ENCODE assay signal across 9 cellular contexts in genomic region chr14:24116111-24116809, GRCh38. TPM values are rescaled to one million over a fixed set of nuclear protein-coding genes. Genes with fewer than 3 reads are reported as not detected.
DNase-seq lines count a peak whose midpoint lies in the region; ATAC-seq, FAIRE-seq and TF ChIP-seq lines count a peak whose summit lies in the region.
"Had no signal": no experiment of that assay in that cellular context is flagged by ENCODE, and none has a peak within 500 bp of the region (broad histone marks: within the 10 kb centered on the region; RNA-seq: fewer than 3 reads in every experiment).

No MANE protein-coding gene starts in this region.

- FAIRE-seq in K562 (lab: Jason Lieb, UNC) = peak; percentile 65

- intact Hi-C loops in cardiac septum (cut with DNase I) = no loop called here
- intact Hi-C loops in K562 (cut with micrococcal nuclease) = no loop called here

- H3K9me3 ChIP-seq in right atrium auricular region = no peaks in the 10 kb centered on the region
- H3K9me3 ChIP-seq in K562 (replicated peaks; ENCODE audit: control insufficient read depth, insufficient read depth, low read depth, low read length) = no peaks in the 10 kb centered on the region

- H3K27me3 ChIP-seq in right atrium auricular region (no peaks in the 10 kb centered on the region), K562 (ENCODE audit: control insufficient read depth in 2 of 2, insufficient read depth in 2 of 2, low read length in 2 of 2) (no peaks in the 10 kb centered on the region)

- H2AFZ ChIP-seq in K562 (ENCODE audit: low read depth, low read length) = no peak overlapping the region

- H3K9me1 ChIP-seq in K562 (ENCODE audit: control insufficient read depth, insufficient read depth, low read length) = no peaks in the 10 kb centered on the region

- peaks cover 43% of the 10 kb centered on the region for H3K36me3 ChIP-seq in right atrium auricular region
- peaks cover 46% of the 10 kb centered on the region; the same call in 2 of the 3 replicates for H3K36me3 ChIP-seq in K562 (ENCODE audit: control insufficient read depth, insufficient read depth, low read length)

- peaks cover 2% of the 10 kb centered on the region for H3K27me3 Mint-ChIP-seq in mesothelial cell of epicardium (ENCODE audit: low read depth)
- no peaks in the 10 kb centered on the region for H3K27me3 Mint-ChIP-seq in type B pancreatic cell

- WGBS in K562 (ENCODE audit: insufficient coverage, low coverage, missing lambda C conversion rate) = 66% methylated on average over 6 of the region's 6 CpGs

- H3K4me1 Mint-ChIP-seq in mesothelial cell of epicardium (peaks cover 20% of the 10 kb centered on the region), type B pancreatic cell (ENCODE audit: unreplicated experiment) (peaks cover 18% of the 10 kb centered on the region)

- peaks cover 18% of the 10 kb centered on the region for H3K79me2 ChIP-seq in K562 (ENCODE audit: control insufficient read depth, insufficient read depth, low read length)

- ATAC-seq in K562 (no peak), GM18858 (IDR thresholded peaks at IDR 0.05; ENCODE audit: unreplicated experiment) (no peak)
- ATAC-seq: sciatic nerve had no signal

- peak overlapping the region; percentile 94 for H3K4me2 ChIP-seq in K562 (ENCODE audit: insufficient read depth, low read length)

- CTCF ChIA-PET in K562 (lab: Yijun Ruan, JAX; ENCODE audit: low intra/inter-chr PET ratio) = no interaction called here

- H3K4me3 Mint-ChIP-seq in mesothelial cell of epicardium (peak overlapping the region; percentile 90), type B pancreatic cell (peak overlapping the region; percentile 99)

- H3K4me3 ChIP-seq in right atrium auricular region (peak overlapping the region in 1 of 2 donors; percentile 69), K562 (peak overlapping the region; percentile 51; the same call in 1 of the 2 replicates)

- POLR2A ChIA-PET in K562 (lab: Yijun Ruan, JAX) = interaction anchor here (0.7 to 5.0 kb wide), 4 partner anchors 10 to 25 kb away, joined by 3 to 38 read pairs (median 9); partner anchors contain the start of genes EMC9 and PSME1

- H3K36me3 Mint-ChIP-seq in mesothelial cell of epicardium (peaks cover 17% of the 10 kb centered on the region), type B pancreatic cell (peaks cover 22% of the 10 kb centered on the region)

- H3K9ac ChIP-seq in K562 (ENCODE audit: insufficient read depth in 1 of 2, low read depth in 2 of 2, low read length in 2 of 2) = peak overlapping the region; percentile 48 to 89; a peak in 2 of 4 replicates

- BruUV-seq in K562 (replicated peaks; lab: Mats Ljungman, UMichigan) = no TSS peak

- H3K27ac ChIP-seq in right atrium auricular region (peak overlapping the region in 1 of 2 donors; percentile 98), K562 (ENCODE audit: extremely low read depth, low read depth, low read length) (no peak overlapping the region)

- in situ Hi-C loops in K562 (cut with MboI) = no loop called here

- no peak for TF ChIP-seq POLR2A in K562 (conservative IDR thresholded peaks at IDR 0.05)

- TF ChIP-seq RAD21 in K562 (CRISPR knock-in tag; conservative IDR thresholded peaks at IDR 0.05 in 1 of 2, IDR thresholded peaks at IDR 0.05 in 1 of 2) = no peak

- peak; percentile 43 for DNase-seq in cardiac septum (ENCODE audit: low spot score)
- DNase-seq in right atrium auricular region (ENCODE audit: low spot score) = no peak
- DNase-seq in K562 (ENCODE audit: extremely low read depth in 1 of 4, low spot score in 3 of 4) = no peak
- no peak for DNase-seq in mesothelial cell of epicardium (ENCODE audit: low spot score in 2 of 2, unreplicated experiment in 2 of 2)
- no peak for DNase-seq in type B pancreatic cell (ENCODE audit: extremely low spot score, unreplicated experiment)
- DNase-seq in AG20443 (ENCODE audit: low spot score) = no peak
- DNase-seq in AML-193 (lab: John Stamatoyannopoulos, UW) = no peak

- H3K27ac Mint-ChIP-seq in mesothelial cell of epicardium (peak overlapping the region; percentile 99), type B pancreatic cell (peak overlapping the region; percentile 99)

- no peak for TF ChIP-seq EP300 in K562 (IDR thresholded peaks at IDR 0.05; ENCODE audit: low read length)

- H3K9me3 Mint-ChIP-seq in mesothelial cell of epicardium (no peaks in the 10 kb centered on the region), type B pancreatic cell (no peaks in the 10 kb centered on the region)

- H4K20me1 ChIP-seq in K562 (replicated peaks; ENCODE audit: control insufficient read depth, insufficient read depth, low read length) = no peaks in the 10 kb centered on the region

- H3K4me1 ChIP-seq in right atrium auricular region (peaks cover 0 to 22% of the 10 kb centered on the region in 2 donors), K562 (replicated peaks in 1 of 2; ENCODE audit: control insufficient read depth in 2 of 2, insufficient read depth in 2 of 2, low read length in 2 of 2) (peaks cover 10% of the 10 kb centered on the region in 2 experiments; a peak in 4 of 5 replicates)

- no peak for TF ChIP-seq CTCF in right atrium auricular region (IDR thresholded peaks at IDR 0.05)
- TF ChIP-seq CTCF in K562 (IDR thresholded peaks at IDR 0.05 in 2 of 3, conservative IDR thresholded peaks at IDR 0.05 in 1 of 3; ENCODE audit: insufficient read depth in 2 of 3, low read depth in 1 of 3, low read length in 3 of 3) = no peak
- TF ChIP-seq CTCF in mesothelial cell of epicardium (IDR thresholded peaks at IDR 0.05; ENCODE audit: unreplicated experiment) = no peak
- no peak for TF ChIP-seq CTCF in type B pancreatic cell (conservative IDR thresholded peaks at IDR 0.05)

RNA-seq across cellular contexts. Expression of gene NRL, which starts 1.5 kb away (rescaled TPM):
- total RNA-seq in cardiac septum (2.4 TPM), right atrium auricular region (1 to 10 TPM; 2.5 to 5.0 TPM), K562 (2014; rRNA removed) (2.2 and 2.4 TPM in 2 replicates), K562 (2014; rRNA removed; fragmentation: Illumina TruSeq; extraction: Trizol) (0.48 and 0.65 TPM in 2 replicates), K562 (2015; rRNA removed; fragmentation: Illumina TruSeq; extraction: Trizol) (1.5 and 1.8 TPM in 2 replicates), K562 (2021) (2.4 and 2.7 TPM in 2 replicates), mesothelial cell of epicardium (1.5 to 2.0 TPM (median 1.8 TPM) in 3 replicates), type B pancreatic cell (ENCODE audit: low replicate concordance) (1.3 and 1.8 TPM in 2 replicates)
- total RNA-seq in K562 (2011; cell fraction: chromatin; rRNA removed; ENCODE audit: low replicate concordance) = 1.1 and 2.4 TPM in 2 replicates
- 2.3 and 2.8 TPM in 2 replicates for total RNA-seq in K562 (2011; cell fraction: nucleolus; rRNA removed)
- 2.3 and 3.1 TPM in 2 replicates for total RNA-seq in K562 (2011; cell fraction: nucleoplasm; rRNA removed)
- polyA plus RNA-seq in K562 (2011; rRNA removed) (1.0 and 1.5 TPM in 2 replicates), K562 (2014; fragmentation: Illumina TruSeq; extraction: Trizol) (1.0 and 1.5 TPM in 2 replicates), K562 (2014; fragmentation: Nextera tagmentation; extraction: Ambion mirVana) (under 1 TPM in 1 of 2 experiments, not detected in 1; 0.07 TPM), K562 (2014; rRNA removed) (1.9 and 2.0 TPM in 2 replicates)
- polyA plus RNA-seq in K562 (2011; cell fraction: cytosol; rRNA removed) = 1.5 and 4.1 TPM in 2 replicates
- polyA plus RNA-seq in K562 (2011; cell fraction: nucleus; rRNA removed) = 1.2 and 1.7 TPM in 2 replicates
- polyA plus RNA-seq in K562 (2012) = 0.95 and 2.1 TPM in 2 replicates
- polyA minus RNA-seq in K562 (2011; rRNA and poly(A)+ RNA removed) = 0.74 and 1.0 TPM in 2 replicates
- polyA minus RNA-seq in K562 (2011; cell fraction: cytosol; rRNA and poly(A)+ RNA removed) = 0.57 and 0.73 TPM in 2 replicates
- 1.3 and 3.0 TPM in 2 replicates for polyA minus RNA-seq in K562 (2011; cell fraction: nucleus; rRNA and poly(A)+ RNA removed)

RNA-seq across cellular contexts. Expression of gene DCAF11, which starts 1.7 kb away (rescaled TPM):
- total RNA-seq in cardiac septum (54.1 TPM), right atrium auricular region (10 to 100 TPM; 54.1 to 69.8 TPM), K562 (2014; rRNA removed) (39.8 and 53.8 TPM in 2 replicates), K562 (2014; rRNA removed; fragmentation: Illumina TruSeq; extraction: Trizol) (23.6 and 25.8 TPM in 2 replicates), K562 (2015; rRNA removed; fragmentation: Illumina TruSeq; extraction: Trizol) (33.9 and 36.6 TPM in 2 replicates), K562 (2021) (32.6 and 36.4 TPM in 2 replicates), mesothelial cell of epicardium (62.3 to 71.1 TPM (median 63.7 TPM) in 3 replicates), type B pancreatic cell (ENCODE audit: low replicate concordance) (65.0 and 78.3 TPM in 2 replicates)
- total RNA-seq in K562 (2011; cell fraction: chromatin; rRNA removed; ENCODE audit: low replicate concordance) = 36.2 and 69.8 TPM in 2 replicates
- total RNA-seq in K562 (2011; cell fraction: nucleolus; rRNA removed) = 39.9 and 42.9 TPM in 2 replicates
- total RNA-seq in K562 (2011; cell fraction: nucleoplasm; rRNA removed) = 35.7 and 38.2 TPM in 2 replicates
- polyA plus RNA-seq in K562 (2011; rRNA removed) (37.8 and 38.4 TPM in 2 replicates), K562 (2014; fragmentation: Illumina TruSeq; extraction: Trizol) (42.2 and 43.9 TPM in 2 replicates), K562 (2014; fragmentation: Nextera tagmentation; extraction: Ambion mirVana) (1 to 10 TPM; 8.5 to 9.2 TPM), K562 (2014; rRNA removed) (41.1 and 46.2 TPM in 2 replicates)
- polyA plus RNA-seq in K562 (2011; cell fraction: cytosol; rRNA removed) = 42.5 and 49.6 TPM in 2 replicates
- 43.0 and 49.6 TPM in 2 replicates for polyA plus RNA-seq in K562 (2011; cell fraction: nucleus; rRNA removed)
- 31.7 and 46.8 TPM in 2 replicates for polyA plus RNA-seq in K562 (2012)
- 30.3 and 36.6 TPM in 2 replicates for polyA minus RNA-seq in K562 (2011; rRNA and poly(A)+ RNA removed)
- 20.1 and 22.3 TPM in 2 replicates for polyA minus RNA-seq in K562 (2011; cell fraction: cytosol; rRNA and poly(A)+ RNA removed)
- 16.6 and 29.7 TPM in 2 replicates for polyA minus RNA-seq in K562 (2011; cell fraction: nucleus; rRNA and poly(A)+ RNA removed)

RNA-seq across cellular contexts. Expression of gene FITM1, which starts 14.2 kb away (rescaled TPM):
- 112 TPM for total RNA-seq in cardiac septum
- 100 to 1,000 TPM in 1 of 2 donors, 10 to 100 TPM in 1; 74.3 to 180 TPM for total RNA-seq in right atrium auricular region
- 0.44 and 1.00 TPM in 2 replicates for total RNA-seq in K562 (2011; cell fraction: chromatin; rRNA removed; ENCODE audit: low replicate concordance)
- total RNA-seq in K562 (2011; cell fraction: nucleolus; rRNA removed) = 0.67 TPM in 1 of 2 replicates, not detected in the other
- total RNA-seq in K562 (2011; cell fraction: nucleoplasm; rRNA removed) = 0.73 TPM in 1 of 2 replicates, not detected in the other
- total RNA-seq in K562 (2014; rRNA removed) = 0.09 TPM in 1 of 2 replicates, not detected in the other
- total RNA-seq in K562 (2014; rRNA removed; fragmentation: Illumina TruSeq; extraction: Trizol) = not detected in 2 replicates
- not detected in 2 replicates for total RNA-seq in K562 (2015; rRNA removed; fragmentation: Illumina TruSeq; extraction: Trizol)
- 0.20 TPM in 1 of 2 replicates, not detected in the other for total RNA-seq in K562 (2021)
- polyA plus RNA-seq in K562 (2011; rRNA removed) = 0.11 TPM in 1 of 2 replicates, not detected in the other
- polyA plus RNA-seq in K562 (2011; cell fraction: cytosol; rRNA removed) = 0.19 and 0.21 TPM in 2 replicates
- polyA plus RNA-seq in K562 (2011; cell fraction: nucleus; rRNA removed) = 0.41 and 0.58 TPM in 2 replicates
- 0.15 TPM in 1 of 2 replicates, not detected in the other for polyA plus RNA-seq in K562 (2012)
- polyA plus RNA-seq in K562 (2014; fragmentation: Illumina TruSeq; extraction: Trizol) = not detected in 2 replicates
- polyA plus RNA-seq in K562 (2014; fragmentation: Nextera tagmentation; extraction: Ambion mirVana) = not detected
- 0.20 TPM in 1 of 2 replicates, not detected in the other for polyA plus RNA-seq in K562 (2014; rRNA removed)
- 0.27 TPM in 1 of 2 replicates, not detected in the other for polyA minus RNA-seq in K562 (2011; rRNA and poly(A)+ RNA removed)
- polyA minus RNA-seq in K562 (2011; cell fraction: cytosol; rRNA and poly(A)+ RNA removed) = not detected in 2 replicates
- not detected in 2 replicates for polyA minus RNA-seq in K562 (2011; cell fraction: nucleus; rRNA and poly(A)+ RNA removed)
- total RNA-seq in mesothelial cell of epicardium = 0.75 to 1.5 TPM (median 1.0 TPM) in 3 replicates
- 0.26 and 0.53 TPM in 2 replicates for total RNA-seq in type B pancreatic cell (ENCODE audit: low replicate concordance)

RNA-seq across cellular contexts. Expression of gene PSME1, which starts 19.7 kb away (rescaled TPM):
- total RNA-seq in cardiac septum (61.3 TPM), right atrium auricular region (100 to 1,000 TPM in 1 of 2 donors, 10 to 100 TPM in 1; 72.9 to 112 TPM), K562 (2014; rRNA removed) (63.9 and 70.9 TPM in 2 replicates), K562 (2014; rRNA removed; fragmentation: Illumina TruSeq; extraction: Trizol) (67.6 and 69.7 TPM in 2 replicates), K562 (2015; rRNA removed; fragmentation: Illumina TruSeq; extraction: Trizol) (71.4 TPM in 2 replicates), K562 (2021) (65.6 and 66.9 TPM in 2 replicates), mesothelial cell of epicardium (148 to 154 TPM (median 154 TPM) in 3 replicates), type B pancreatic cell (ENCODE audit: low replicate concordance) (142 and 177 TPM in 2 replicates)
- 20.8 and 28.8 TPM in 2 replicates for total RNA-seq in K562 (2011; cell fraction: chromatin; rRNA removed; ENCODE audit: low replicate concordance)
- 18.2 and 21.2 TPM in 2 replicates for total RNA-seq in K562 (2011; cell fraction: nucleolus; rRNA removed)
- total RNA-seq in K562 (2011; cell fraction: nucleoplasm; rRNA removed) = 20.8 and 20.9 TPM in 2 replicates
- polyA plus RNA-seq in K562 (2011; rRNA removed) (20.3 and 28.1 TPM in 2 replicates), K562 (2014; fragmentation: Illumina TruSeq; extraction: Trizol) (67.5 and 74.0 TPM in 2 replicates), K562 (2014; fragmentation: Nextera tagmentation; extraction: Ambion mirVana) (100 to 1,000 TPM; 163 to 180 TPM), K562 (2014; rRNA removed) (42.4 and 51.2 TPM in 2 replicates)
- 27.0 and 36.8 TPM in 2 replicates for polyA plus RNA-seq in K562 (2011; cell fraction: cytosol; rRNA removed)
- polyA plus RNA-seq in K562 (2011; cell fraction: nucleus; rRNA removed) = 52.1 and 61.5 TPM in 2 replicates
- polyA plus RNA-seq in K562 (2012) = 77.8 and 104 TPM in 2 replicates
- polyA minus RNA-seq in K562 (2011; rRNA and poly(A)+ RNA removed) = 11.9 and 15.4 TPM in 2 replicates
- polyA minus RNA-seq in K562 (2011; cell fraction: cytosol; rRNA and poly(A)+ RNA removed) = 10.9 and 16.8 TPM in 2 replicates
- 5.1 and 11.3 TPM in 2 replicates for polyA minus RNA-seq in K562 (2011; cell fraction: nucleus; rRNA and poly(A)+ RNA removed)

RNA-seq across cellular contexts. Expression of gene PCK2, which starts 22.1 kb away (rescaled TPM):
- total RNA-seq in cardiac septum = 2.2 TPM
- 10 to 100 TPM in 1 of 2 donors, 1 to 10 TPM in 1; 1.8 to 10.7 TPM for total RNA-seq in right atrium auricular region
- total RNA-seq in K562 (2011; cell fraction: chromatin; rRNA removed; ENCODE audit: low replicate concordance) = 21.3 and 53.1 TPM in 2 replicates
- total RNA-seq in K562 (2011; cell fraction: nucleolus; rRNA removed) = 37.5 and 48.6 TPM in 2 replicates
- total RNA-seq in K562 (2011; cell fraction: nucleoplasm; rRNA removed) = 33.7 and 39.2 TPM in 2 replicates
- 30.4 and 37.6 TPM in 2 replicates for total RNA-seq in K562 (2014; rRNA removed)
- 12.0 and 13.6 TPM in 2 replicates for total RNA-seq in K562 (2014; rRNA removed; fragmentation: Illumina TruSeq; extraction: Trizol)
- total RNA-seq in K562 (2015; rRNA removed; fragmentation: Illumina TruSeq; extraction: Trizol) = 15.9 TPM in 2 replicates
- total RNA-seq in K562 (2021) = 55.8 and 60.9 TPM in 2 replicates
- polyA plus RNA-seq in K562 (2011; rRNA removed) = 33.8 and 39.5 TPM in 2 replicates
- polyA plus RNA-seq in K562 (2011; cell fraction: cytosol; rRNA removed) = 53.3 and 74.4 TPM in 2 replicates
- 45.9 and 59.9 TPM in 2 replicates for polyA plus RNA-seq in K562 (2011; cell fraction: nucleus; rRNA removed)
- 32.5 and 132 TPM in 2 replicates for polyA plus RNA-seq in K562 (2012)
- 42.5 and 58.2 TPM in 2 replicates for polyA plus RNA-seq in K562 (2014; fragmentation: Illumina TruSeq; extraction: Trizol)
- polyA plus RNA-seq in K562 (2014; fragmentation: Nextera tagmentation; extraction: Ambion mirVana) = 1 to 10 TPM; 3.3 to 6.6 TPM
- polyA plus RNA-seq in K562 (2014; rRNA removed) = 50.1 and 52.8 TPM in 2 replicates
- polyA minus RNA-seq in K562 (2011; rRNA and poly(A)+ RNA removed) = 16.1 and 23.4 TPM in 2 replicates
- 30.5 and 32.9 TPM in 2 replicates for polyA minus RNA-seq in K562 (2011; cell fraction: cytosol; rRNA and poly(A)+ RNA removed)
- 16.2 and 19.1 TPM in 2 replicates for polyA minus RNA-seq in K562 (2011; cell fraction: nucleus; rRNA and poly(A)+ RNA removed)
- 18.9 to 22.2 TPM (median 20.6 TPM) in 3 replicates for total RNA-seq in mesothelial cell of epicardium
- total RNA-seq in type B pancreatic cell (ENCODE audit: low replicate concordance) = 35.0 and 40.9 TPM in 2 replicates

Comparison
In these comparisons a context has a peak if more than half of its experiments do, and no peak if none do; other contexts are left out.
1. RNA of gene FITM1, which starts 14.2 kb away (total RNA-seq): 74.3 to 180 TPM in right atrium auricular region and 112 TPM in cardiac septum (single experiment); 0.75 to 1.5 TPM in mesothelial cell of epicardium, 0.26 to 0.53 TPM in type B pancreatic cell and 0.09 to 1.00 TPM in K562; every median in the first group is over 10 times any median in the second.